12 cellular contexts compared by ENCODE assay signal in the genomic region with DNA sequence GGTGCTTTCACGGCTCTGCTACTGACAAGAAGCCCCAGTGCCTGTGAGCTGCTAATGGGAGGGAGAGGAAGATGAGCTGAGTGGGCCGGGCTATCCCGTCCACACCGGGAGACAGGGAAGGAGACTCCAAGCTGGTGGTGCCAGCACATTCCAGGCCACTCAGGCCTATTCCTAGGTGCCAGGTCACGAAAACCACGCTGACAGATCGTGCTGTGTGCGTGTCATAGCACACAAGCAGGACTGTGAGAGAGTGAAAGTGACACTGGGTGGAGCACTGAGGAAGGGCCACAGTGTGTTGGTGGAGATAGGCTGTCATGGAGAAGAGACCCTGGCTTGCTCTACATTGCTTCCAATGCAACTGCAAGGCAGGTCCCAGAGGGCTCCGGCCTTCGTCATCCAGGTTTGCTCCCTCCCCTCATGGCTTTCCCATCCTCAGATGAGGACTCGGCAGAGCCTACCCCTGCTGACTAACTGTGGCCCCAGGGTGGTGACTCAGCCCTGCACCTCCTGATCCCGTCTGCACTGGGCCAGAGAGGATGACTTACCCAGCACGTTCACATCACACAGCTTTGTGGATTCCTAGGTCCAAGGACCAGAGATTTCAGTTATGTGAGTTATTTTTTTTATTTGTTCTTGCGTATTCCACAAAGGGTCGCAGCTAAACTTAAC.
DNase-seq lines count a peak whose midpoint lies in the region; ATAC-seq, FAIRE-seq and TF ChIP-seq lines count a peak whose summit lies in the region.
"Had no signal": no experiment of that assay in that cellular context is flagged by ENCODE, and none has a peak within 500 bp of the region (broad histone marks: within the 10 kb centered on the region; RNA-seq: fewer than 3 reads in every experiment).

No MANE protein-coding gene starts in this region.

- H3K9me3 ChIP-seq in astrocyte (ENCODE audit: insufficient read depth, low read depth, low read length): no peaks in the 10 kb centered on the region

- H3K79me2 ChIP-seq in astrocyte (ENCODE audit: insufficient read depth, low read length): no peaks in the 10 kb centered on the region

- no peaks in the 10 kb centered on the region for H4K20me1 ChIP-seq in astrocyte (ENCODE audit: insufficient read depth, low read length)

- FAIRE-seq in astrocyte (lab: Jason Lieb, UNC): peak; percentile 81

- no peaks in the 10 kb centered on the region for H3K27me3 ChIP-seq in astrocyte (ENCODE audit: insufficient read depth, low read length)

- DNase-seq in A172 (ENCODE audit: low spot score) (peak; percentile 100), HCEC 1CT (peak; percentile 91), astrocyte (ENCODE audit: low read depth) (peak; percentile 93), islet precursor cell (peak; percentile 97), superior temporal gyrus (ENCODE audit: extremely low spot score) (no peak), DMS153 treated with DMSO at 0.1 percent for 48 hours (lab: John Stamatoyannopoulos, UW; ENCODE audit: unreplicated experiment) (no peak)
- DNase-seq: activated B cell treated with CpG ODN at 0.5 μM for 24 hours; CD8-positive, alpha-beta memory T cell; left colon; stimulated activated CD4-positive, alpha-beta T cell treated with anti-CD3 and anti-CD28 coated beads, Interleukin-1b, Interleukin-23, amount 100 ng/mL, for 48 hours had no signal

- TF ChIP-seq CTCF in astrocyte (IDR thresholded peaks at IDR 0.05; ENCODE audit: insufficient read depth, low read depth, low read length): no peak

- peaks cover 29% of the 10 kb centered on the region for H3K36me3 ChIP-seq in astrocyte (ENCODE audit: insufficient read depth, low read length)

- no peaks in the 10 kb centered on the region for H3K9me3 Mint-ChIP-seq in astrocyte (ENCODE audit: unreplicated experiment)
- H3K9me3 Mint-ChIP-seq: activated B cell treated with CpG ODN at 0.5 μM for 24 hours; CD8-positive, alpha-beta memory T cell had no signal

- H3K4me3 Mint-ChIP-seq in astrocyte (ENCODE audit: unreplicated experiment): peak overlapping the region; percentile 41
- H3K4me3 Mint-ChIP-seq: activated B cell treated with CpG ODN at 0.5 μM for 24 hours; CD8-positive, alpha-beta memory T cell had no signal

- H3K4me3 ChIP-seq in astrocyte (ENCODE audit: insufficient read depth, low read depth, low read length): no peak overlapping the region

- H3K27ac Mint-ChIP-seq in astrocyte (ENCODE audit: unreplicated experiment): peak overlapping the region; percentile 75
- H3K27ac Mint-ChIP-seq: activated B cell treated with CpG ODN at 0.5 μM for 24 hours; CD8-positive, alpha-beta memory T cell had no signal

- H3K4me1 ChIP-seq in astrocyte (ENCODE audit: insufficient read depth, low read length): peaks cover 35% of the 10 kb centered on the region

- peaks cover 32% of the 10 kb centered on the region for H3K4me1 Mint-ChIP-seq in astrocyte (ENCODE audit: low read depth, unreplicated experiment)
- H3K4me1 Mint-ChIP-seq: activated B cell treated with CpG ODN at 0.5 μM for 24 hours; CD8-positive, alpha-beta memory T cell had no signal

- H3K9ac ChIP-seq in astrocyte (ENCODE audit: low read length): peak overlapping the region; percentile 53

- H3K4me2 ChIP-seq in astrocyte (ENCODE audit: low read length): peak overlapping the region; percentile 40

- H2AFZ ChIP-seq in astrocyte (ENCODE audit: low read depth, low read length): no peak overlapping the region

- no peaks in the 10 kb centered on the region for H3K27me3 Mint-ChIP-seq in astrocyte (ENCODE audit: low read depth, unreplicated experiment)

- H3K27ac ChIP-seq in astrocyte (ENCODE audit: low read depth, low read length): peak overlapping the region; percentile 83

- ATAC-seq in GM21723 (IDR thresholded peaks at IDR 0.05; ENCODE audit: unreplicated experiment): no peak
- ATAC-seq in GM21447 (IDR thresholded peaks at IDR 0.05; ENCODE audit: unreplicated experiment): no peak
- ATAC-seq: left colon had no signal

- H3K36me3 Mint-ChIP-seq in astrocyte (ENCODE audit: low read depth, unreplicated experiment): peaks cover 16% of the 10 kb centered on the region
- H3K36me3 Mint-ChIP-seq: CD8-positive, alpha-beta memory T cell had no signal

Comparison
In these comparisons a context has a peak if more than half of its experiments do, and no peak if none do; other contexts are left out.
1. DNase-seq: peak in A172 (single experiment), HCEC 1CT (single experiment), astrocyte (single experiment) and islet precursor cell (single experiment); none in superior temporal gyrus (single experiment) and DMS153 treated with DMSO at 0.1 percent for 48 hours (single experiment).